ENCODE assay signal across 12 cellular contexts in genomic region chr11:61956191-61957027, GRCh38. TPM values are rescaled to one million over a fixed set of nuclear protein-coding genes. Genes with fewer than 3 reads are reported as not detected.
A peak's percentile ranks its signal among the peaks of the same experiment; 100 is the strongest.
DNase-seq lines count a peak whose midpoint lies in the region; ATAC-seq, FAIRE-seq and TF ChIP-seq lines count a peak whose summit lies in the region.
"Had no signal": no experiment of that assay in that cellular context is flagged by ENCODE, and none has a peak within 500 bp of the region (broad histone marks: within the 10 kb centered on the region; RNA-seq: fewer than 3 reads in every experiment).

No MANE protein-coding gene starts in this region.

- intact Hi-C loops in HepG2 (cut with micrococcal nuclease; ENCODE audit: unreplicated experiment) = no loop called here

- no peak overlapping the region for H2AFZ ChIP-seq in HepG2 (ENCODE audit: low read length)

- no peak overlapping the region for H3K4me3 ChIP-seq in H7 (ENCODE audit: insufficient read depth, low read depth, low read length)
- peak overlapping the region; percentile 83 for H3K4me3 ChIP-seq in adipocyte (ENCODE audit: low read length)
- H3K4me3 ChIP-seq in HepG2 (replicated peaks in 1 of 3; ENCODE audit: insufficient read depth in 1 of 3, low read depth in 2 of 3, low read length in 3 of 3) = no peak overlapping the region

- POLR2A ChIA-PET in HepG2 (lab: Yijun Ruan, JAX) = interaction anchor here (10.3 kb wide), 1 partner anchor 17 kb away, joined by 138 read pairs; no protein-coding TSS in a partner anchor

- H3K36me3 ChIP-seq in H7 (replicated peaks; ENCODE audit: control insufficient read depth, insufficient read depth, low read length) (no peaks in the 10 kb centered on the region; the same call in 1 of the 2 replicates), adipocyte (ENCODE audit: control insufficient read depth, insufficient read depth, low read length, severe bottlenecking) (peaks cover 30% of the 10 kb centered on the region), HepG2 (replicated peaks in 1 of 2; ENCODE audit: control insufficient read depth in 1 of 2, insufficient read depth in 2 of 2, low read length in 2 of 2) (no peaks in the 10 kb centered on the region)

- TF ChIP-seq POLR2A in HepG2 (IDR thresholded peaks at IDR 0.05; ENCODE audit: insufficient read depth in 1 of 2, low read depth in 2 of 2, low read length in 2 of 2) = no peak

- ATAC-seq in HepG2 (no peak), HG03095 (IDR thresholded peaks at IDR 0.05; ENCODE audit: unreplicated experiment) (no peak), HG03139 (IDR thresholded peaks at IDR 0.05; ENCODE audit: unreplicated experiment) (no peak)
- no peak for ATAC-seq in stimulated activated effector memory CD8-positive, alpha-beta T cell treated with anti-CD3 and anti-CD28 coated beads, Interleukin-12 subunit alpha, Interleukin-12 subunit beta, amount 100 ng/mL, for 72 hours

- in situ Hi-C loops in HepG2 (cut with HindIII; ENCODE audit: extremely low pct_ligation_motif_present, low pct_unique_long_range_greater_than_20kb) = no loop called here

- no peak for TF ChIP-seq CTCF in HepG2 (CRISPR knock-in tag; IDR thresholded peaks at IDR 0.05)

- H3K27me3 ChIP-seq in H7 (ENCODE audit: control insufficient read depth, insufficient read depth, low read length) (peaks cover 20% of the 10 kb centered on the region), adipocyte (replicated peaks; ENCODE audit: control insufficient read depth, insufficient read depth, low read length) (no peaks in the 10 kb centered on the region), HepG2 (ENCODE audit: control insufficient read depth in 1 of 2, insufficient read depth in 2 of 2, low read length in 2 of 2) (no peaks in the 10 kb centered on the region)

- H3K27ac ChIP-seq in HepG2 (ENCODE audit: extremely low read length, insufficient read depth, low read length) = no peak overlapping the region

- FAIRE-seq in HepG2 (lab: Jason Lieb, UNC) = no peak

- H3K4me2 ChIP-seq in HepG2 (ENCODE audit: low read depth, low read length) = no peak overlapping the region

- H3K9me3 ChIP-seq in adipocyte (ENCODE audit: control insufficient read depth, low read length) = no peaks in the 10 kb centered on the region
- no peaks in the 10 kb centered on the region for H3K9me3 ChIP-seq in HepG2 (ENCODE audit: low read length)

- TF ChIP-seq EP300 in HepG2 (IDR thresholded peaks at IDR 0.05; ENCODE audit: low read depth in 2 of 2, low read length in 2 of 2) (no peak), HepG2 (CRISPR knock-in tag; IDR thresholded peaks at IDR 0.05; ENCODE audit: borderline replicate concordance) (no peak)

- H3K79me2 ChIP-seq in HepG2 (ENCODE audit: insufficient read depth, low read length) = no peaks in the 10 kb centered on the region

- TF ChIP-seq RAD21 in HepG2 (CRISPR knock-in tag; IDR thresholded peaks at IDR 0.05) = no peak

- DNase-seq in H7 = peak; percentile 19
- no peak for DNase-seq in adipocyte (ENCODE audit: low read depth)
- no peak for DNase-seq in HepG2 (ENCODE audit: low spot score)
- DNase-seq in stimulated activated effector memory CD8-positive, alpha-beta T cell treated with anti-CD3 and anti-CD28 coated beads, Interleukin-12 subunit alpha, Interleukin-12 subunit beta, amount 100 ng/mL, for 72 hours (ENCODE audit: low spot score in 2 of 2) = peak in 1 of 2 donors; percentile 44
- DNase-seq in COLO668 (lab: John Stamatoyannopoulos, UW; ENCODE audit: unreplicated experiment) = no peak
- DNase-seq in NCI-H446 treated with DMSO at 0.1 percent for 48 hours (lab: John Stamatoyannopoulos, UW) = no peak
- DNase-seq: NCI-H2081 treated with DMSO at 0.1 percent for 48 hours had no signal

- H3K36me3 Mint-ChIP-seq in stimulated activated effector memory CD8-positive, alpha-beta T cell treated with anti-CD3 and anti-CD28 coated beads, Interleukin-12 subunit alpha, Interleukin-12 subunit beta, amount 100 ng/mL, for 72 hours = no peaks in the 10 kb centered on the region

- BruUV-seq in HepG2 (replicated peaks; lab: Mats Ljungman, UMichigan) = no TSS peak

- peak overlapping the region; percentile 93 for H3K9ac ChIP-seq in adipocyte (ENCODE audit: low read length)
- no peak overlapping the region for H3K9ac ChIP-seq in HepG2 (ENCODE audit: insufficient read depth, low read depth, low read length)

- H3K4me1 ChIP-seq in adipocyte (ENCODE audit: control insufficient read depth, insufficient read depth, low read length) (peaks cover 33% of the 10 kb centered on the region), HepG2 (ENCODE audit: insufficient read depth, low read length) (peaks cover 25% of the 10 kb centered on the region)

- no peak overlapping the region for H3K27ac Mint-ChIP-seq in stimulated activated effector memory CD8-positive, alpha-beta T cell treated with anti-CD3 and anti-CD28 coated beads, Interleukin-12 subunit alpha, Interleukin-12 subunit beta, amount 100 ng/mL, for 72 hours

- 87% methylated on average over 8 of the region's 21 CpGs for WGBS in HepG2 (ENCODE audit: low lambda C conversion rate)

- H4K20me1 ChIP-seq in HepG2 (ENCODE audit: insufficient read depth, low read length) = no peaks in the 10 kb centered on the region

- H3K4me1 Mint-ChIP-seq in stimulated activated effector memory CD8-positive, alpha-beta T cell treated with anti-CD3 and anti-CD28 coated beads, Interleukin-12 subunit alpha, Interleukin-12 subunit beta, amount 100 ng/mL, for 72 hours = peaks cover 6% of the 10 kb centered on the region

- CTCF ChIA-PET in HepG2 (lab: Yijun Ruan, JAX; ENCODE audit: low intra/inter-chr PET ratio, low total read pairs) = no interaction called here

- H3K4me3 Mint-ChIP-seq in stimulated activated effector memory CD8-positive, alpha-beta T cell treated with anti-CD3 and anti-CD28 coated beads, Interleukin-12 subunit alpha, Interleukin-12 subunit beta, amount 100 ng/mL, for 72 hours = peak overlapping the region; percentile 44
- H3K4me3 Mint-ChIP-seq: activated T-cell treated with anti-CD3 and anti-CD28 coated beads, Interleukin-2, amount 50 U/mL, for 4 hours had no signal

- no peaks in the 10 kb centered on the region for H3K9me3 Mint-ChIP-seq in stimulated activated effector memory CD8-positive, alpha-beta T cell treated with anti-CD3 and anti-CD28 coated beads, Interleukin-12 subunit alpha, Interleukin-12 subunit beta, amount 100 ng/mL, for 72 hours
- H3K9me3 Mint-ChIP-seq: activated T-cell treated with anti-CD3 and anti-CD28 coated beads, Interleukin-2, amount 50 U/mL, for 4 hours had no signal

RNA-seq across cellular contexts. Expression of gene BEST1, which starts 6.3 kb away (rescaled TPM):
- 0.30 and 0.45 TPM in 2 replicates for total RNA-seq in H7 (2014; rRNA removed; shearing (Covaris generic))
- 0.09 TPM in 1 of 2 replicates, not detected in the other for total RNA-seq in HepG2 (2016; rRNA removed; fragmentation: Illumina TruSeq; extraction: Trizol)
- 0.09 and 0.10 TPM in 2 replicates for total RNA-seq in HepG2 (2016; cell fraction: cytosol; rRNA removed; fragmentation: Illumina TruSeq; extraction: Trizol; ENCODE audit: low read depth)
- total RNA-seq in HepG2 (2016; cell fraction: insoluble cytoplasmic fraction; rRNA removed; fragmentation: Illumina TruSeq; extraction: Trizol) = 0.09 TPM in 1 of 2 replicates, not detected in the other
- 0.06 and 0.07 TPM in 2 replicates for total RNA-seq in HepG2 (2016; cell fraction: membrane; rRNA removed; fragmentation: Illumina TruSeq; extraction: Trizol)
- total RNA-seq in HepG2 (2016; cell fraction: nucleus; rRNA removed; fragmentation: Illumina TruSeq; extraction: Trizol) = 0.13 and 0.16 TPM in 2 replicates
- polyA plus RNA-seq in HepG2 (2011; rRNA removed) = 0.65 and 2.3 TPM in 2 replicates
- 0.24 and 0.96 TPM in 2 replicates for polyA plus RNA-seq in HepG2 (2011; cell fraction: cytosol; rRNA removed)
- polyA plus RNA-seq in HepG2 (2011; cell fraction: nucleus; rRNA removed) = 2.9 and 8.0 TPM in 2 replicates
- polyA plus RNA-seq in HepG2 (2012) = 1.1 and 1.9 TPM in 2 replicates
- 1.3 and 1.4 TPM in 2 replicates for polyA plus RNA-seq in HepG2 (2016; cell fraction: cytosol; fragmentation: Illumina TruSeq; extraction: Trizol; ENCODE audit: low read depth)
- polyA plus RNA-seq in HepG2 (2016; cell fraction: insoluble cytoplasmic fraction; fragmentation: Illumina TruSeq; extraction: Trizol; ENCODE audit: low read depth) = 0.07 TPM in 1 of 2 replicates, not detected in the other
- 0.37 and 0.43 TPM in 2 replicates for polyA plus RNA-seq in HepG2 (2016; cell fraction: membrane; fragmentation: Illumina TruSeq; extraction: Trizol; ENCODE audit: low read depth)
- not detected in 2 replicates for polyA plus RNA-seq in HepG2 (2016; cell fraction: nucleus; fragmentation: Illumina TruSeq; extraction: Trizol; ENCODE audit: insufficient read depth, low read depth)
- polyA minus RNA-seq in HepG2 (2011; rRNA and poly(A)+ RNA removed; ENCODE audit: low replicate concordance) = 0.28 and 1.6 TPM in 2 replicates
- 0.44 and 0.79 TPM in 2 replicates for polyA minus RNA-seq in HepG2 (2011; cell fraction: cytosol; rRNA and poly(A)+ RNA removed)
- 1.7 and 6.0 TPM in 2 replicates for polyA minus RNA-seq in HepG2 (2011; cell fraction: nucleus; rRNA and poly(A)+ RNA removed)
- total RNA-seq: activated T-cell treated with anti-CD3 and anti-CD28 coated beads, Interleukin-2, amount 50 U/mL, for 4 hours; Daoy; glomerular endothelial cell had no signal

RNA-seq across cellular contexts. Expression of gene FTH1, which starts 11.0 kb away (rescaled TPM):
- total RNA-seq in H7 (2014; rRNA removed; shearing (Covaris generic)) = 443 and 463 TPM in 2 replicates
- total RNA-seq in HepG2 (2016; rRNA removed; fragmentation: Illumina TruSeq; extraction: Trizol) = 544 and 607 TPM in 2 replicates
- total RNA-seq in HepG2 (2016; cell fraction: cytosol; rRNA removed; fragmentation: Illumina TruSeq; extraction: Trizol; ENCODE audit: low read depth) = 3,105 and 3,667 TPM in 2 replicates
- 481 and 554 TPM in 2 replicates for total RNA-seq in HepG2 (2016; cell fraction: insoluble cytoplasmic fraction; rRNA removed; fragmentation: Illumina TruSeq; extraction: Trizol)
- 4,411 and 4,459 TPM in 2 replicates for total RNA-seq in HepG2 (2016; cell fraction: membrane; rRNA removed; fragmentation: Illumina TruSeq; extraction: Trizol)
- total RNA-seq in HepG2 (2016; cell fraction: nucleus; rRNA removed; fragmentation: Illumina TruSeq; extraction: Trizol) = 460 and 546 TPM in 2 replicates
- 760 and 802 TPM in 2 replicates for polyA plus RNA-seq in HepG2 (2011; rRNA removed)
- 904 and 962 TPM in 2 replicates for polyA plus RNA-seq in HepG2 (2011; cell fraction: cytosol; rRNA removed)
- polyA plus RNA-seq in HepG2 (2011; cell fraction: nucleus; rRNA removed) = 547 and 633 TPM in 2 replicates
- 4,160 and 4,286 TPM in 2 replicates for polyA plus RNA-seq in HepG2 (2012)
- 74,852 and 83,301 TPM in 2 replicates for polyA plus RNA-seq in HepG2 (2016; cell fraction: cytosol; fragmentation: Illumina TruSeq; extraction: Trizol; ENCODE audit: low read depth)
- polyA plus RNA-seq in HepG2 (2016; cell fraction: insoluble cytoplasmic fraction; fragmentation: Illumina TruSeq; extraction: Trizol; ENCODE audit: low read depth) = 2,697 and 2,813 TPM in 2 replicates
- 37,583 and 39,786 TPM in 2 replicates for polyA plus RNA-seq in HepG2 (2016; cell fraction: membrane; fragmentation: Illumina TruSeq; extraction: Trizol; ENCODE audit: low read depth)
- 2,546 and 3,012 TPM in 2 replicates for polyA plus RNA-seq in HepG2 (2016; cell fraction: nucleus; fragmentation: Illumina TruSeq; extraction: Trizol; ENCODE audit: insufficient read depth, low read depth)
- 361 and 877 TPM in 2 replicates for polyA minus RNA-seq in HepG2 (2011; rRNA and poly(A)+ RNA removed; ENCODE audit: low replicate concordance)
- polyA minus RNA-seq in HepG2 (2011; cell fraction: cytosol; rRNA and poly(A)+ RNA removed) = 693 and 773 TPM in 2 replicates
- 191 and 263 TPM in 2 replicates for polyA minus RNA-seq in HepG2 (2011; cell fraction: nucleus; rRNA and poly(A)+ RNA removed)

RNA-seq across cellular contexts. Expression of gene RAB3IL1, which starts 39.0 kb away (rescaled TPM):
- total RNA-seq in H7 (2014; rRNA removed; shearing (Covaris generic)) = 5.8 and 7.2 TPM in 2 replicates
- 1.2 and 1.3 TPM in 2 replicates for total RNA-seq in HepG2 (2016; rRNA removed; fragmentation: Illumina TruSeq; extraction: Trizol)
- 0.61 and 2.5 TPM in 2 replicates for total RNA-seq in HepG2 (2016; cell fraction: cytosol; rRNA removed; fragmentation: Illumina TruSeq; extraction: Trizol; ENCODE audit: low read depth)
- total RNA-seq in HepG2 (2016; cell fraction: insoluble cytoplasmic fraction; rRNA removed; fragmentation: Illumina TruSeq; extraction: Trizol) = 1.2 and 1.4 TPM in 2 replicates
- 1.2 and 1.4 TPM in 2 replicates for total RNA-seq in HepG2 (2016; cell fraction: membrane; rRNA removed; fragmentation: Illumina TruSeq; extraction: Trizol)
- total RNA-seq in HepG2 (2016; cell fraction: nucleus; rRNA removed; fragmentation: Illumina TruSeq; extraction: Trizol) = 0.72 and 0.84 TPM in 2 replicates
- polyA plus RNA-seq in HepG2 (2011; rRNA removed) = 2.0 and 2.2 TPM in 2 replicates
- 1.3 and 3.0 TPM in 2 replicates for polyA plus RNA-seq in HepG2 (2011; cell fraction: cytosol; rRNA removed)
- 2.5 and 3.7 TPM in 2 replicates for polyA plus RNA-seq in HepG2 (2011; cell fraction: nucleus; rRNA removed)
- 1.4 and 2.3 TPM in 2 replicates for polyA plus RNA-seq in HepG2 (2012)
- polyA plus RNA-seq in HepG2 (2016; cell fraction: cytosol; fragmentation: Illumina TruSeq; extraction: Trizol; ENCODE audit: low read depth) = 1.5 and 1.7 TPM in 2 replicates
- 1.9 and 2.5 TPM in 2 replicates for polyA plus RNA-seq in HepG2 (2016; cell fraction: insoluble cytoplasmic fraction; fragmentation: Illumina TruSeq; extraction: Trizol; ENCODE audit: low read depth)
- 1.9 and 2.3 TPM in 2 replicates for polyA plus RNA-seq in HepG2 (2016; cell fraction: membrane; fragmentation: Illumina TruSeq; extraction: Trizol; ENCODE audit: low read depth)
- 2.9 and 6.6 TPM in 2 replicates for polyA plus RNA-seq in HepG2 (2016; cell fraction: nucleus; fragmentation: Illumina TruSeq; extraction: Trizol; ENCODE audit: insufficient read depth, low read depth)
- 2.6 and 7.7 TPM in 2 replicates for polyA minus RNA-seq in HepG2 (2011; rRNA and poly(A)+ RNA removed; ENCODE audit: low replicate concordance)
- polyA minus RNA-seq in HepG2 (2011; cell fraction: cytosol; rRNA and poly(A)+ RNA removed) = 2.8 and 11.9 TPM in 2 replicates
- 1.1 and 1.3 TPM in 2 replicates for polyA minus RNA-seq in HepG2 (2011; cell fraction: nucleus; rRNA and poly(A)+ RNA removed)
